8 cellular contexts compared by ENCODE assay signal in genomic region chr14:104735830-104736642, GRCh38. TPM values are rescaled to one million over a fixed set of nuclear protein-coding genes. Genes with fewer than 3 reads are reported as not detected.
DNase-seq lines count a peak whose midpoint lies in the region; ATAC-seq and TF ChIP-seq lines count a peak whose summit lies in the region.

No MANE protein-coding gene starts in this region.

- no peaks in the 10 kb centered on the region for H3K27me3 Mint-ChIP-seq in activated naive CD4-positive, alpha-beta T cell treated with anti-CD3 and anti-CD28 coated beads for 36 hours (ENCODE audit: low read depth)

- TF ChIP-seq CTCF in brain microvascular endothelial cell (IDR thresholded peaks at IDR 0.05; ENCODE audit: low read depth, low read length, missing control alignments) = no peak

- H3K4me1 ChIP-seq in SJCRH30 = no peaks in the 10 kb centered on the region

- H3K4me1 Mint-ChIP-seq in activated naive CD4-positive, alpha-beta T cell treated with anti-CD3 and anti-CD28 coated beads for 36 hours (ENCODE audit: low read depth) = no peaks in the 10 kb centered on the region

- H3K9me3 Mint-ChIP-seq in activated naive CD4-positive, alpha-beta T cell treated with anti-CD3 and anti-CD28 coated beads for 36 hours = no peaks in the 10 kb centered on the region

- H3K27ac ChIP-seq in brain microvascular endothelial cell (no peak overlapping the region), SJCRH30 (no peak overlapping the region)

- H3K27ac Mint-ChIP-seq in activated naive CD4-positive, alpha-beta T cell treated with anti-CD3 and anti-CD28 coated beads for 36 hours = no peak overlapping the region

- H3K36me3 ChIP-seq in brain microvascular endothelial cell (replicated peaks) (no peaks in the 10 kb centered on the region), SJCRH30 (no peaks in the 10 kb centered on the region)

- H3K4me3 ChIP-seq in brain microvascular endothelial cell (ENCODE audit: low read depth, low read length) (no peak overlapping the region), SJCRH30 (no peak overlapping the region)

- no peaks in the 10 kb centered on the region for H3K27me3 ChIP-seq in brain microvascular endothelial cell (replicated peaks)
- H3K27me3 ChIP-seq in SJCRH30 = peaks cover 9% of the 10 kb centered on the region; the same call in 1 of the 2 replicates

- intact Hi-C loops in left ventricle myocardium superior (cut with micrococcal nuclease) = no loop called here
- intact Hi-C loops in activated naive CD4-positive, alpha-beta T cell treated with anti-CD3 and anti-CD28 coated beads for 36 hours (cut with micrococcal nuclease) = no loop called here

- no peak overlapping the region for H3K4me3 Mint-ChIP-seq in activated naive CD4-positive, alpha-beta T cell treated with anti-CD3 and anti-CD28 coated beads for 36 hours

- in situ Hi-C loops in brain microvascular endothelial cell (cut with HindIII; ENCODE audit: low pct_ligation_motif_present, low sequenced_read_pairs) = no loop called here

- H3K9me3 ChIP-seq in SJCRH30 (replicated peaks) = no peaks in the 10 kb centered on the region

- H3K36me3 Mint-ChIP-seq in activated naive CD4-positive, alpha-beta T cell treated with anti-CD3 and anti-CD28 coated beads for 36 hours (ENCODE audit: low read depth) = no peaks in the 10 kb centered on the region

- peak; percentile 66 for DNase-seq in ELR (ENCODE audit: low read depth)
- peak; percentile 36 for DNase-seq in brain microvascular endothelial cell
- DNase-seq in left ventricle myocardium superior = peak; percentile 93
- peak; percentile 44 for DNase-seq in renal cortical epithelial cell (ENCODE audit: low read depth)
- no peak for DNase-seq in SJCRH30
- no peak for DNase-seq in activated naive CD4-positive, alpha-beta T cell treated with anti-CD3 and anti-CD28 coated beads for 36 hours
- DNase-seq in stimulated activated CD4-positive, alpha-beta T cell treated with anti-CD3 and anti-CD28 coated beads, Interleukin-12 subunit alpha, Interleukin-12 subunit beta, amount 100 ng/mL, for 4 hours = no peak

- ATAC-seq in left ventricle myocardium superior (peak; percentile 79), GM21529 (IDR thresholded peaks at IDR 0.05; ENCODE audit: unreplicated experiment) (no peak)

- CTCF ChIA-PET in activated naive CD4-positive, alpha-beta T cell treated with anti-CD3 and anti-CD28 coated beads for 36 hours (lab: Charles Lee) = no interaction called here

RNA-seq across cellular contexts. Expression of gene ADSS1, which starts 12.0 kb away (rescaled TPM):
- total RNA-seq in left ventricle myocardium superior (226 TPM), renal cortical epithelial cell (0.87 and 2.8 TPM in 2 replicates)
- 0.58 and 1.2 TPM in 2 replicates for total RNA-seq in SJCRH30 (2014; rRNA removed; shearing (Covaris generic))
- total RNA-seq in activated naive CD4-positive, alpha-beta T cell treated with anti-CD3 and anti-CD28 coated beads for 36 hours = 1 to 10 TPM; 5.1 to 5.5 TPM

RNA-seq across cellular contexts. Expression of gene SIVA1, which starts 16.9 kb away (rescaled TPM):
- 65.1 TPM for total RNA-seq in left ventricle myocardium superior
- 38.8 and 248 TPM in 2 replicates for total RNA-seq in renal cortical epithelial cell
- total RNA-seq in SJCRH30 (2014; rRNA removed; shearing (Covaris generic)) = 105 and 157 TPM in 2 replicates
- total RNA-seq in activated naive CD4-positive, alpha-beta T cell treated with anti-CD3 and anti-CD28 coated beads for 36 hours = 10 to 100 TPM; 86.1 to 92.7 TPM

RNA-seq across cellular contexts. Expression of gene INF2, which starts 46.6 kb away (rescaled TPM):
- 30.4 TPM for total RNA-seq in left ventricle myocardium superior
- total RNA-seq in renal cortical epithelial cell = 51.2 and 80.9 TPM in 2 replicates
- total RNA-seq in SJCRH30 (2014; rRNA removed; shearing (Covaris generic)) = 36.9 and 38.3 TPM in 2 replicates
- 10 to 100 TPM; 50.7 to 50.9 TPM for total RNA-seq in activated naive CD4-positive, alpha-beta T cell treated with anti-CD3 and anti-CD28 coated beads for 36 hours

RNA-seq across cellular contexts. Expression of gene AKT1, which starts 59.5 kb away (rescaled TPM):
- total RNA-seq in left ventricle myocardium superior (142 TPM), renal cortical epithelial cell (191 and 261 TPM in 2 replicates)
- total RNA-seq in SJCRH30 (2014; rRNA removed; shearing (Covaris generic)) = 160 and 164 TPM in 2 replicates
- 100 to 1,000 TPM; 114 to 115 TPM for total RNA-seq in activated naive CD4-positive, alpha-beta T cell treated with anti-CD3 and anti-CD28 coated beads for 36 hours

Comparison
In these comparisons a context has a peak if more than half of its experiments do, and no peak if none do; other contexts are left out.
1. DNase-seq: peak in ELR (single experiment), brain microvascular endothelial cell (single experiment), left ventricle myocardium superior (single experiment) and renal cortical epithelial cell (single experiment); none in SJCRH30 (0 of 2), activated naive CD4-positive, alpha-beta T cell treated with anti-CD3 and anti-CD28 coated beads for 36 hours (single experiment) and stimulated activated CD4-positive, alpha-beta T cell treated with anti-CD3 and anti-CD28 coated beads, Interleukin-12 subunit alpha, Interleukin-12 subunit beta, amount 100 ng/mL, for 4 hours (single experiment).
2. RNA of gene ADSS1, which starts 12.0 kb away (total RNA-seq): 226 TPM in left ventricle myocardium superior (single experiment); 5.1 to 5.5 TPM in activated naive CD4-positive, alpha-beta T cell treated with anti-CD3 and anti-CD28 coated beads for 36 hours, 0.87 to 2.8 TPM in renal cortical epithelial cell and 0.58 to 1.2 TPM in SJCRH30; every median in the first group is over 10 times any median in the second.